In genomic region chr6:35370124-35370741, GRCh38 we compare ENCODE assay signal across 8 cellular contexts. TPM values are rescaled to one million over a fixed set of nuclear protein-coding genes. Genes with fewer than 3 reads are reported as not detected.
DNase-seq lines count a peak whose midpoint lies in the region; ATAC-seq and TF ChIP-seq lines count a peak whose summit lies in the region.

No MANE protein-coding gene starts in this region.

- peak; percentile 65 for ATAC-seq in GM21447 (IDR thresholded peaks at IDR 0.05; ENCODE audit: unreplicated experiment)

- no peaks in the 10 kb centered on the region for H3K4me1 ChIP-seq in mesendoderm (ENCODE audit: control insufficient read depth, low read depth, low read length)

- H4K8ac ChIP-seq in mesendoderm (ENCODE audit: low read depth, low read length) = no peak overlapping the region

- H3K9ac ChIP-seq in mesendoderm (ENCODE audit: low read length) = no peak overlapping the region

- H3K56ac ChIP-seq in mesendoderm (ENCODE audit: low read length) = no peak overlapping the region

- H2BK120ac ChIP-seq in mesendoderm (ENCODE audit: low read depth, low read length) = no peak overlapping the region

- no peak overlapping the region for H3K4ac ChIP-seq in mesendoderm (ENCODE audit: low read depth, low read length)

- H4K5ac ChIP-seq in mesendoderm (ENCODE audit: low read length) = no peak overlapping the region

- no peak overlapping the region for H2AK5ac ChIP-seq in mesendoderm (ENCODE audit: low read length)

- TF ChIP-seq CTCF in AG09319 (IDR thresholded peaks at IDR 0.05; ENCODE audit: low read depth, low read length) = no peak

- no CpG with 5 or more reads among the region's 8 CpGs for WGBS in mesendoderm (ENCODE audit: extremely low coverage, insufficient coverage, low lambda C conversion rate)

- H2BK15ac ChIP-seq in mesendoderm (replicated peaks; ENCODE audit: low read depth) = no peak overlapping the region

- H3K23ac ChIP-seq in mesendoderm (ENCODE audit: low read length) = no peak overlapping the region

- H3K18ac ChIP-seq in mesendoderm (ENCODE audit: low read length) = no peak overlapping the region

- no peak overlapping the region for H3K4me3 ChIP-seq in mesendoderm (ENCODE audit: low read length)

- H2BK5ac ChIP-seq in mesendoderm (ENCODE audit: low read length) = no peak overlapping the region

- no peaks in the 10 kb centered on the region for H3K36me3 ChIP-seq in mesendoderm (ENCODE audit: control insufficient read depth, insufficient read depth, low read length)

- no peak overlapping the region for H3K27ac ChIP-seq in mesendoderm (ENCODE audit: low read depth, low read length)

- H3K4me2 ChIP-seq in mesendoderm (ENCODE audit: low read length) = no peak overlapping the region

- peaks cover 3% of the 10 kb centered on the region for H3K79me1 ChIP-seq in mesendoderm (ENCODE audit: low read length)

- no peaks in the 10 kb centered on the region for H3K27me3 ChIP-seq in mesendoderm (ENCODE audit: insufficient read depth, low read length, poor library complexity)

- no peaks in the 10 kb centered on the region for H3K79me2 ChIP-seq in mesendoderm (ENCODE audit: control insufficient read depth, insufficient read depth, low read length)

- DNase-seq in AG09319 (ENCODE audit: extremely low read depth, low read depth) = peak; percentile 80
- peak; percentile 99 for DNase-seq in NOMO-1 treated with DMSO at 0.1 percent for 48 hours (lab: John Stamatoyannopoulos, UW; ENCODE audit: unreplicated experiment)
- DNase-seq in activated T-cell treated with anti-CD3 and anti-CD28 coated beads, Interleukin-2, amount 50 U/mL, for 48 hours = peak; percentile 68 to 71
- DNase-seq in germinal center (ENCODE audit: low spot score) = peak; percentile 59
- peak; percentile 51 for DNase-seq in pulmonary artery endothelial cell (ENCODE audit: low read depth, low spot score)
- no peak for DNase-seq in mesendoderm
- DNase-seq in HuH-7 (ENCODE audit: low spot score) = no peak

RNA-seq across cellular contexts. Expression of gene PPARD, which starts 27.9 kb away (rescaled TPM):
- total RNA-seq in pulmonary artery endothelial cell = 4.9 and 7.4 TPM in 2 replicates
- polyA plus RNA-seq in mesendoderm (2013, experiment 1 of 2) = 10.2 TPM
- polyA plus RNA-seq in mesendoderm (2013, experiment 2 of 2) = 10.4 TPM

Comparison
In these comparisons a context has a peak if more than half of its experiments do, and no peak if none do; other contexts are left out.
1. DNase-seq: peak in AG09319 (single experiment), NOMO-1 treated with DMSO at 0.1 percent for 48 hours (single experiment), activated T-cell treated with anti-CD3 and anti-CD28 coated beads, Interleukin-2, amount 50 U/mL, for 48 hours (2 of 2), germinal center (single experiment) and pulmonary artery endothelial cell (single experiment); none in mesendoderm (single experiment) and HuH-7 (single experiment).